In genomic region chr17:9512323-9513168, GRCh38 we compare ENCODE assay signal across 13 cellular contexts.
DNase-seq lines count a peak whose midpoint lies in the region; ATAC-seq, FAIRE-seq and TF ChIP-seq lines count a peak whose summit lies in the region.
"Had no signal": no experiment of that assay in that cellular context is flagged by ENCODE, and none has a peak within 500 bp of the region (broad histone marks: within the 10 kb centered on the region; RNA-seq: fewer than 3 reads in every experiment).

No MANE protein-coding gene starts in this region.

- H3K27me3 Mint-ChIP-seq in activated CD4-positive, alpha-beta memory T cell treated with anti-CD3 and anti-CD28 coated beads, Interleukin-2, amount 10 ng/mL, durations not matched to agents 7 days and 5 days: no peaks in the 10 kb centered on the region

- no peaks in the 10 kb centered on the region for H3K79me2 ChIP-seq in HepG2 (ENCODE audit: insufficient read depth, low read length)
- H3K79me2 ChIP-seq: hepatocyte had no signal

- WGBS in HepG2 (ENCODE audit: low lambda C conversion rate): 61% methylated on average over 4 of the region's 4 CpGs

- H3K4me1 Mint-ChIP-seq in activated CD4-positive, alpha-beta memory T cell treated with anti-CD3 and anti-CD28 coated beads, Interleukin-2, amount 10 ng/mL, durations not matched to agents 7 days and 5 days: peaks cover 11% of the 10 kb centered on the region

- H3K4me2 ChIP-seq in HepG2 (ENCODE audit: low read depth, low read length): no peak overlapping the region
- H3K4me2 ChIP-seq: hepatocyte had no signal

- intact Hi-C loops in HepG2 (cut with micrococcal nuclease; ENCODE audit: unreplicated experiment): no loop called here

- no peak overlapping the region for H3K4me3 ChIP-seq in bronchial epithelial cell (ENCODE audit: low read depth, low read length)
- no peak overlapping the region for H3K4me3 ChIP-seq in HepG2 (replicated peaks in 1 of 3; ENCODE audit: insufficient read depth in 1 of 3, low read depth in 2 of 3, low read length in 3 of 3)
- no peak overlapping the region for H3K4me3 ChIP-seq in coronary artery
- H3K4me3 ChIP-seq: hepatocyte had no signal

- peaks cover 11% of the 10 kb centered on the region for H3K36me3 Mint-ChIP-seq in activated CD4-positive, alpha-beta memory T cell treated with anti-CD3 and anti-CD28 coated beads, Interleukin-2, amount 10 ng/mL, durations not matched to agents 7 days and 5 days (ENCODE audit: low read depth)

- no peak overlapping the region for H3K27ac Mint-ChIP-seq in activated CD4-positive, alpha-beta memory T cell treated with anti-CD3 and anti-CD28 coated beads, Interleukin-2, amount 10 ng/mL, durations not matched to agents 7 days and 5 days

- H3K4me3 Mint-ChIP-seq in activated CD4-positive, alpha-beta memory T cell treated with anti-CD3 and anti-CD28 coated beads, Interleukin-2, amount 10 ng/mL, durations not matched to agents 7 days and 5 days: no peak overlapping the region

- CTCF ChIA-PET in HepG2 (lab: Yijun Ruan, JAX; ENCODE audit: low intra/inter-chr PET ratio, low total read pairs): no interaction called here
- CTCF ChIA-PET in activated CD4-positive, alpha-beta memory T cell treated with anti-CD3 and anti-CD28 coated beads, Interleukin-2, amount 10 ng/mL, durations not matched to agents 7 days and 5 days (lab: Charles Lee): no interaction called here

- H3K36me3 ChIP-seq in bronchial epithelial cell (ENCODE audit: control insufficient read depth, insufficient read depth, low read length) (no peaks in the 10 kb centered on the region), HepG2 (replicated peaks in 1 of 2; ENCODE audit: control insufficient read depth in 1 of 2, insufficient read depth in 2 of 2, low read length in 2 of 2) (no peaks in the 10 kb centered on the region)

- peaks cover 23% of the 10 kb centered on the region for H3K9me3 Mint-ChIP-seq in activated CD4-positive, alpha-beta memory T cell treated with anti-CD3 and anti-CD28 coated beads, Interleukin-2, amount 10 ng/mL, durations not matched to agents 7 days and 5 days

- ATAC-seq in HepG2: no peak

- no peaks in the 10 kb centered on the region for H4K20me1 ChIP-seq in HepG2 (ENCODE audit: insufficient read depth, low read length)

- no peak for TF ChIP-seq POLR2A in HepG2 (IDR thresholded peaks at IDR 0.05; ENCODE audit: insufficient read depth in 1 of 2, low read depth in 2 of 2, low read length in 2 of 2)

- in situ Hi-C loops in HepG2 (cut with HindIII; ENCODE audit: extremely low pct_ligation_motif_present, low pct_unique_long_range_greater_than_20kb): loop anchor here (10.0 kb wide), 2 partner anchors 108 to 518 kb away; no protein-coding TSS in a partner anchor

- TF ChIP-seq CTCF in bronchial epithelial cell (IDR thresholded peaks at IDR 0.05; ENCODE audit: insufficient read depth, low read length, severe bottlenecking) (no peak), HepG2 (CRISPR knock-in tag; IDR thresholded peaks at IDR 0.05) (no peak), coronary artery (IDR thresholded peaks at IDR 0.05) (no peak)

- DNase-seq in H4 (ENCODE audit: low spot score): peak; percentile 16
- peak; percentile 5 for DNase-seq in MV-4-11 (lab: John Stamatoyannopoulos, UW)
- DNase-seq in bronchial epithelial cell (ENCODE audit: low read depth): peak; percentile 84
- peak; percentile 58 for DNase-seq in kidney tubule cell (ENCODE audit: low spot score)
- no peak for DNase-seq in HepG2 (ENCODE audit: low spot score)
- DNase-seq in coronary artery (ENCODE audit: low spot score): no peak
- DNase-seq in COLO829 (ENCODE audit: low spot score): no peak
- no peak for DNase-seq in activated CD4-positive, alpha-beta memory T cell treated with anti-CD3 and anti-CD28 coated beads, Interleukin-2, amount 10 ng/mL, durations not matched to agents 7 days and 5 days
- DNase-seq: activated CD4-positive, CD25-positive, alpha-beta regulatory T cell treated with anti-CD3 and anti-CD28 coated beads, Interleukin-2, amount 50 U/mL, for 72 hours; activated effector memory CD4-positive, alpha-beta T cell treated with Interleukin-2 at 50 U/mL for 16 hours; retina; SHP77 had no signal

- no peak for TF ChIP-seq RAD21 in HepG2 (CRISPR knock-in tag; IDR thresholded peaks at IDR 0.05)

- FAIRE-seq in bronchial epithelial cell (lab: Jason Lieb, UNC): no peak
- no peak for FAIRE-seq in HepG2 (lab: Jason Lieb, UNC)

- POLR2A ChIA-PET in HepG2 (lab: Yijun Ruan, JAX): no interaction called here
- POLR2A ChIA-PET in activated CD4-positive, alpha-beta memory T cell treated with anti-CD3 and anti-CD28 coated beads, Interleukin-2, amount 10 ng/mL, durations not matched to agents 7 days and 5 days (lab: Charles Lee): no interaction called here

- TF ChIP-seq EP300 in HepG2 (IDR thresholded peaks at IDR 0.05; ENCODE audit: low read depth in 2 of 2, low read length in 2 of 2) (no peak), HepG2 (CRISPR knock-in tag; IDR thresholded peaks at IDR 0.05; ENCODE audit: borderline replicate concordance) (no peak)

- no peak overlapping the region for H3K27ac ChIP-seq in HepG2 (ENCODE audit: extremely low read length, insufficient read depth, low read length)
- no peak overlapping the region for H3K27ac ChIP-seq in coronary artery
- H3K27ac ChIP-seq: hepatocyte had no signal

- H3K9ac ChIP-seq in HepG2 (ENCODE audit: insufficient read depth, low read depth, low read length): no peak overlapping the region

- no peaks in the 10 kb centered on the region for H3K27me3 ChIP-seq in bronchial epithelial cell (ENCODE audit: control insufficient read depth, insufficient read depth, low read length)
- no peaks in the 10 kb centered on the region for H3K27me3 ChIP-seq in HepG2 (ENCODE audit: control insufficient read depth in 1 of 2, insufficient read depth in 2 of 2, low read length in 2 of 2)
- H3K27me3 ChIP-seq: hepatocyte had no signal

- H2AFZ ChIP-seq in HepG2 (ENCODE audit: low read length): no peak overlapping the region
- H2AFZ ChIP-seq: hepatocyte had no signal

- BruUV-seq in HepG2 (replicated peaks; lab: Mats Ljungman, UMichigan): no TSS peak

- no peaks in the 10 kb centered on the region for H3K4me1 ChIP-seq in HepG2 (ENCODE audit: insufficient read depth, low read length)

- H3K9me3 ChIP-seq in HepG2 (ENCODE audit: low read length): peaks cover 15% of the 10 kb centered on the region; the same call in 1 of the 2 replicates

TF ChIP-seq in HepG2, 621 proteins besides CTCF, POLR2A, EP300 and RAD21:
- TF ChIP-seq SNRNP70 (IDR thresholded peaks at IDR 0.05; ENCODE audit: low read depth, low read length) (no peak), RBAK (CRISPR knock-in tag; IDR thresholded peaks at IDR 0.05) (no peak), ZFP41 (CRISPR knock-in tag; IDR thresholded peaks at IDR 0.05; ENCODE audit: borderline replicate concordance) (no peak), CBX5 (CRISPR knock-in tag; IDR thresholded peaks at IDR 0.05; ENCODE audit: borderline replicate concordance) (no peak), HDAC1 (CRISPR knock-in tag; IDR thresholded peaks at IDR 0.05) (no peak), ZNF383 (CRISPR knock-in tag; IDR thresholded peaks at IDR 0.05; ENCODE audit: borderline replicate concordance) (no peak), ZNF709 (CRISPR knock-in tag; IDR thresholded peaks at IDR 0.05) (no peak), MIER3 (CRISPR knock-in tag; IDR thresholded peaks at IDR 0.05; ENCODE audit: borderline replicate concordance) (no peak), REL (CRISPR knock-in tag; conservative IDR thresholded peaks at IDR 0.05) (no peak), HDAC2 (CRISPR knock-in tag; IDR thresholded peaks at IDR 0.05) (no peak), TOE1 (CRISPR knock-in tag; IDR thresholded peaks at IDR 0.05) (no peak), SRF (IDR thresholded peaks at IDR 0.05; ENCODE audit: low read depth, low read length) (no peak), BRD4 (CRISPR knock-in tag; IDR thresholded peaks at IDR 0.05) (no peak), ZNF550 (CRISPR knock-in tag; IDR thresholded peaks at IDR 0.05; ENCODE audit: borderline replicate concordance) (no peak), ZNF3 (CRISPR knock-in tag; IDR thresholded peaks at IDR 0.05) (no peak), GMEB2 (CRISPR knock-in tag; IDR thresholded peaks at IDR 0.05; ENCODE audit: low read depth) (no peak), MYC (CRISPR knock-in tag; IDR thresholded peaks at IDR 0.05; ENCODE audit: borderline replicate concordance) (no peak)

Comparison
In these comparisons a context has a peak if more than half of its experiments do, and no peak if none do; other contexts are left out.
1. DNase-seq: peak in H4 (single experiment), MV-4-11 (single experiment), bronchial epithelial cell (single experiment) and kidney tubule cell (single experiment); none in HepG2 (single experiment), coronary artery (single experiment), COLO829 (single experiment) and activated CD4-positive, alpha-beta memory T cell treated with anti-CD3 and anti-CD28 coated beads, Interleukin-2, amount 10 ng/mL, durations not matched to agents 7 days and 5 days (single experiment).